Comparison of ENCODE assay signal across 27 cellular contexts in the genomic region with DNA sequence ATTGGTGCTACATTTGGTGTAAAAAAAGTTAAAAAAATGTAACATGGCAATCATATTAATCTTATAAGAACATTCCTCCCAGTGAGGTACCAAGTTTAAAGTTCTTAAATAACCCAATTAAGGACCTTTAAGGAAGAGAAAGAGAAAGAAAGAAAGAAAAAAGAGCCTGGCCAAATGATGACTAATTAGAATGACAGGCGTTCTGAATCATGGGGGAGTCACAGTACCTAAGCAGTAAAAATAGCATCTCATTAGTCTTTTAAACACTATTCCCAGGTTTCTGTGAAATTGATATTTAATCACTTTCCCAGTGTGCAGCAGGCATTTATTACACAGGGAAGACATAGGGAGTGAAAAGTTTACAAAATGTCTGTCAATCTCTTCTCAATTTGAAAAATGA.
DNase-seq lines count a peak whose midpoint lies in the region; ATAC-seq, FAIRE-seq and TF ChIP-seq lines count a peak whose summit lies in the region.
"Had no signal": no experiment of that assay in that cellular context is flagged by ENCODE, and none has a peak within 500 bp of the region (broad histone marks: within the 10 kb centered on the region; RNA-seq: fewer than 3 reads in every experiment).

No MANE protein-coding gene starts in this region.

- intact Hi-C loops in PC-3 (cut with micrococcal nuclease) = no loop called here

- no peak overlapping the region for H2AFZ ChIP-seq in PC-3 (ENCODE audit: low read length)
- H2AFZ ChIP-seq: PC-9 had no signal

- TF ChIP-seq CTCF in PC-3 (conservative IDR thresholded peaks at IDR 0.05; ENCODE audit: low read depth, low read length) = no peak

- H3K27ac ChIP-seq in PC-3 (ENCODE audit: low read length) = peak overlapping the region; percentile 26; the same call in 1 of the 2 replicates
- H3K27ac ChIP-seq in epithelial cell of prostate = no peak overlapping the region
- H3K27ac ChIP-seq: 22Rv1, coronary artery, PC-9, thyroid gland had no signal

- H3K4me3 ChIP-seq in PC-3 (ENCODE audit: low read length) = no peak overlapping the region
- H3K4me3 ChIP-seq: coronary artery, lung, PC-9, thyroid gland had no signal

- no peaks in the 10 kb centered on the region for H3K27me3 ChIP-seq in PC-3 (ENCODE audit: low read length)
- H3K27me3 ChIP-seq: thyroid gland had no signal

- H3K36me3 ChIP-seq in PC-3 (ENCODE audit: low read depth, low read length) = no peaks in the 10 kb centered on the region
- H3K36me3 ChIP-seq: thyroid gland had no signal

- CTCF ChIA-PET in PC-3 (lab: Charles Lee) = no interaction called here

- H3K4me2 ChIP-seq in PC-3 (ENCODE audit: low read length) = no peak overlapping the region
- H3K4me2 ChIP-seq: PC-9 had no signal

- no peak overlapping the region for H3K9ac ChIP-seq in PC-3 (ENCODE audit: low read length)

- no peaks in the 10 kb centered on the region for H3K9me2 ChIP-seq in PC-3 (replicated peaks; ENCODE audit: low read length)

- BruUV-seq in PC-3 (replicated peaks; lab: Mats Ljungman, UMichigan) = no TSS peak

- no peaks in the 10 kb centered on the region for H3K79me2 ChIP-seq in PC-3 (ENCODE audit: low read length)

- peaks cover 4% of the 10 kb centered on the region; the same call in 1 of the 2 replicates for H3K4me1 ChIP-seq in PC-3 (ENCODE audit: insufficient read depth, low read length)
- H3K4me1 ChIP-seq: thyroid gland had no signal

- H4K20me1 ChIP-seq in PC-3 (ENCODE audit: low read length) = no peaks in the 10 kb centered on the region

- no peaks in the 10 kb centered on the region for H3K9me3 ChIP-seq in PC-3 (ENCODE audit: low read length)
- H3K9me3 ChIP-seq: thyroid gland had no signal

- POLR2A ChIA-PET in PC-3 (lab: Charles Lee; ENCODE audit: unreplicated experiment) = no interaction called here

- peak; percentile 48 for ATAC-seq in PC-3
- no peak for ATAC-seq in GM18907 (IDR thresholded peaks at IDR 0.05; ENCODE audit: unreplicated experiment)
- no peak for ATAC-seq in GM19023 (IDR thresholded peaks at IDR 0.05; ENCODE audit: unreplicated experiment)
- ATAC-seq: CD8-positive, alpha-beta T cell; stimulated activated naive CD8-positive, alpha-beta T cell treated with anti-CD3 and anti-CD28 coated beads, Interleukin-15, amount 100 ng/mL, for 72 hours; T-cell had no signal

- no peak for FAIRE-seq in urothelium cell line (lab: Jason Lieb, UNC)
- FAIRE-seq: GM18507 had no signal

- DNase-seq in NCI-H2171 treated with DMSO at 0.1 percent for 48 hours (lab: John Stamatoyannopoulos, UW) (peak; percentile 39), NCI-H2171 (lab: John Stamatoyannopoulos, UW) (no peak), PC-3 (peak; percentile 54), epithelial cell of prostate (ENCODE audit: low read depth, low spot score) (peak; percentile 14), urothelium cell line (ENCODE audit: low spot score) (peak; percentile 1), NCI-H748 (lab: John Stamatoyannopoulos, UW; ENCODE audit: unreplicated experiment) (no peak)
- DNase-seq: activated T-cell treated with anti-CD3 and anti-CD28 coated beads, Interleukin-2, amount 50 U/mL, for 24 hours; CD8-positive, alpha-beta T cell; DMS79; endodermal cell; glutamatergic neuron; H7; kidney glomerular epithelial cell; NCI-H1105; NCI-H2029; NCI-H226; PC-9; SIG-M5; stimulated activated naive CD8-positive, alpha-beta T cell treated with anti-CD3 and anti-CD28 coated beads, Interleukin-15, amount 100 ng/mL, for 72 hours; T-cell; thyroid gland had no signal

- H3F3A ChIP-seq in PC-3 (ENCODE audit: low read length, unreplicated experiment) = no peaks in the 10 kb centered on the region

Comparison
In these comparisons a context has a peak if more than half of its experiments do, and no peak if none do; other contexts are left out.
1. DNase-seq: peak in NCI-H2171 treated with DMSO at 0.1 percent for 48 hours (single experiment), PC-3 (single experiment), epithelial cell of prostate (single experiment) and urothelium cell line (single experiment); none in NCI-H2171 (single experiment) and NCI-H748 (single experiment).